ENCODE assay signal across 9 cellular contexts in the genomic region with DNA sequence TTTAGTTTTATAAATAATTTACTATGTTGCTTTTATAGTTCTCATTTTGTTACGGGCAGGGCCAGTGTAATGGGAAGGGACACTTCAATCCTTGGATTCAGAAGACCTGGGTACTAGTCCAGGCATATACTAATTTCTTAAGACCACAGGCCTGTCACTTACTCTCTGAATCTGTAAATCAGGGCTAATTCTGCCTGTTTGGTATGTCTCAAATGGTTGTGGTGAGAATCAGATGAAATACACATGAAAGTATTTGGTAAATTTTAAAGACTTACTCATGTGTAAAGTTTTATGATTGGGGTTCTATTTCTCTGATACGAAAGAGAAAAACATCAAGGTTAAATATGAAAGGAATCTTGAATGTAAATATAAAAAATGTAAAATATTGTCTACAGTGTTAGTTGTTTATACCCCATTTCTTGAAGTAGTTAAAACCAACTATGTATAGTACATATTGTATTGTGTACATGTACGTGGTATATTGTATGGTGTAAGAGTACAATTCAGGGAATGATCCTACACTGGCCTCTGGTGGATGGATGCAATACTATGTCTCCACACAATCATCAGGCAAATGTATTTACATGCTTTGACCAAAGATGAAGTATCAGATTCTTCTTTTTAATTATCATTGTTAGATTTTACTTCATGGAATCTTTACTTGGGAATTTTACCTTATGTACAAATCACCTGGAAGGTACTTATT. TPM values are rescaled to one million over a fixed set of nuclear protein-coding genes. Genes with fewer than 3 reads are reported as not detected.
A peak's percentile ranks its signal among the peaks of the same experiment; 100 is the strongest.
DNase-seq lines count a peak whose midpoint lies in the region; ATAC-seq and TF ChIP-seq lines count a peak whose summit lies in the region.
"Had no signal": no experiment of that assay in that cellular context is flagged by ENCODE, and none has a peak within 500 bp of the region (broad histone marks: within the 10 kb centered on the region; RNA-seq: fewer than 3 reads in every experiment).

No MANE protein-coding gene starts in this region.

- H3K4me1 Mint-ChIP-seq in activated T-cell treated with anti-CD3 and anti-CD28 coated beads, Interleukin-2, amount 50 U/mL, for 4 hours (ENCODE audit: low read depth), result peaks cover 5% of the 10 kb centered on the region

- no peak overlapping the region for H3K4me3 Mint-ChIP-seq in activated T-cell treated with anti-CD3 and anti-CD28 coated beads, Interleukin-2, amount 50 U/mL, for 4 hours

- DNase-seq in AG04449 (ENCODE audit: low read depth, low spot score) (peak; percentile 4), GM13977 (ENCODE audit: low spot score) (peak; percentile 13), SK-N-SH (peak; percentile 32), left cardiac atrium (no peak), NCI-H446 treated with DMSO at 0.1 percent for 48 hours (lab: John Stamatoyannopoulos, UW) (no peak)
- no peak for DNase-seq in activated T-cell treated with anti-CD3 and anti-CD28 coated beads, Interleukin-2, amount 50 U/mL, for 4 hours

- TF ChIP-seq EP300 in SK-N-SH (IDR thresholded peaks at IDR 0.05; ENCODE audit: borderline replicate concordance in 1 of 2, low read depth in 1 of 2, low read length in 1 of 2), result no peak

- H3K27ac ChIP-seq in SK-N-SH (ENCODE audit: low read depth in 2 of 2, low read length in 1 of 2), result peak overlapping the region in 1 of 2 experiments; percentile 100; a peak in 2 of 4 replicates

- no peaks in the 10 kb centered on the region for H3K79me2 ChIP-seq in SK-N-SH (ENCODE audit: insufficient read depth)

- no peaks in the 10 kb centered on the region for H3K9me3 ChIP-seq in SK-N-SH

- CTCF ChIA-PET in AG04449 (lab: Yijun Ruan, JAX) (interaction anchor here (0.5 to 5.3 kb wide), 12 partner anchors 9 to 63 kb away, joined by 3 to 59 read pairs (median 3); no protein-coding TSS in a partner anchor), SK-N-SH (lab: Yijun Ruan, JAX) (interaction anchor here (0.6 to 5.8 kb wide), 23 partner anchors 9 to 388 kb away, joined by 3 to 144 read pairs (median 4); a partner anchor contains a TSS)

- peaks cover 0 to 2% of the 10 kb centered on the region in 2 experiments for H3K36me3 ChIP-seq in SK-N-SH (replicated peaks in 1 of 2; ENCODE audit: control insufficient read depth in 1 of 2, insufficient read depth in 2 of 2, low read length in 1 of 2)

- no peaks in the 10 kb centered on the region for H3F3A ChIP-seq in SK-N-SH (replicated peaks; ENCODE audit: insufficient read depth)

- WGBS in SK-N-SH (ENCODE audit: low lambda C conversion rate), result 76% methylated on average over 3 of the region's 3 CpGs

- POLR2A ChIA-PET in AG04449 (lab: Yijun Ruan, JAX), result no interaction called here
- POLR2A ChIA-PET in SK-N-SH (lab: Yijun Ruan, JAX), result interaction anchor here (1.3 kb wide), 1 partner anchor 58 kb away, joined by 6 read pairs; no protein-coding TSS in a partner anchor

- H3K4me3 ChIP-seq in AG04449 (ENCODE audit: low read depth, low read length) (no peak overlapping the region), SK-N-SH (ENCODE audit: low read depth in 2 of 2, low read length in 1 of 2) (no peak overlapping the region)

- no peak overlapping the region for H2AFZ ChIP-seq in SK-N-SH (ENCODE audit: low read depth)

- intact Hi-C loops in left cardiac atrium (cut with DNase I), result loop anchor here in 1 of 2 donors (5.0 kb wide), 1 partner anchor 55 kb away; a partner anchor contains a TSS

- no peaks in the 10 kb centered on the region for H3K36me3 Mint-ChIP-seq in activated T-cell treated with anti-CD3 and anti-CD28 coated beads, Interleukin-2, amount 50 U/mL, for 4 hours (ENCODE audit: insufficient read depth)

- in situ Hi-C loops in GM13977 (cut with MboI; ENCODE audit: low pct_unique_long_range_greater_than_20kb, low sequenced_read_pairs, unreplicated experiment), result no loop called here

- no peak overlapping the region for H3K4me2 ChIP-seq in SK-N-SH

- H3K9me2 ChIP-seq in SK-N-SH, result no peaks in the 10 kb centered on the region

- H3K27me3 Mint-ChIP-seq in activated T-cell treated with anti-CD3 and anti-CD28 coated beads, Interleukin-2, amount 50 U/mL, for 4 hours (ENCODE audit: low read depth), result peaks cover 20% of the 10 kb centered on the region

- H3K4me1 ChIP-seq in SK-N-SH (ENCODE audit: control insufficient read depth in 1 of 2, insufficient read depth in 2 of 2, low read depth in 1 of 2, low read length in 1 of 2), result peaks cover 16 to 52% of the 10 kb centered on the region in 2 experiments; a peak in 3 of 4 replicates

- no peaks in the 10 kb centered on the region for H4K20me1 ChIP-seq in SK-N-SH (ENCODE audit: insufficient read depth)

- H3K9ac ChIP-seq in SK-N-SH, result no peak overlapping the region

- ATAC-seq in HG03469 (IDR thresholded peaks at IDR 0.05; ENCODE audit: unreplicated experiment) (peak; percentile 79), left cardiac atrium (peak; percentile 44 to 47), GM18520 (IDR thresholded peaks at IDR 0.05; ENCODE audit: unreplicated experiment) (no peak)
- ATAC-seq in activated T-cell treated with anti-CD3 and anti-CD28 coated beads, Interleukin-2, amount 50 U/mL, for 4 hours, result no peak

- TF ChIP-seq RAD21 in SK-N-SH (IDR thresholded peaks at IDR 0.05; ENCODE audit: low read length), result peak; percentile 98

- TF ChIP-seq CTCF in AG04449 (IDR thresholded peaks at IDR 0.05; ENCODE audit: insufficient read depth, low read length, missing control alignments), result peak; percentile 53
- TF ChIP-seq CTCF in GM13977 (IDR thresholded peaks at IDR 0.05; ENCODE audit: extremely low read depth, insufficient read depth, missing control alignments), result peak; percentile 41
- peak; percentile 83 for TF ChIP-seq CTCF in SK-N-SH (IDR thresholded peaks at IDR 0.05)

- no peaks in the 10 kb centered on the region for H3K9me3 Mint-ChIP-seq in activated T-cell treated with anti-CD3 and anti-CD28 coated beads, Interleukin-2, amount 50 U/mL, for 4 hours

- no peaks in the 10 kb centered on the region for H3K27me3 ChIP-seq in SK-N-SH (ENCODE audit: insufficient read depth)

TF ChIP-seq in SK-N-SH, 30 proteins besides CTCF, POLR2A, EP300 and RAD21:
- TF ChIP-seq SMC3 (IDR thresholded peaks at IDR 0.05; ENCODE audit: low read depth, low read length) (peak; percentile 94), RFX5 (IDR thresholded peaks at IDR 0.05; ENCODE audit: low read length) (peak; percentile 47; the same call in 1 of the 2 replicates), EZH2phosphoT487 (IDR thresholded peaks at IDR 0.05; ENCODE audit: borderline replicate concordance, low read depth) (no peak)
- TF ChIP-seq, protein P1, sequence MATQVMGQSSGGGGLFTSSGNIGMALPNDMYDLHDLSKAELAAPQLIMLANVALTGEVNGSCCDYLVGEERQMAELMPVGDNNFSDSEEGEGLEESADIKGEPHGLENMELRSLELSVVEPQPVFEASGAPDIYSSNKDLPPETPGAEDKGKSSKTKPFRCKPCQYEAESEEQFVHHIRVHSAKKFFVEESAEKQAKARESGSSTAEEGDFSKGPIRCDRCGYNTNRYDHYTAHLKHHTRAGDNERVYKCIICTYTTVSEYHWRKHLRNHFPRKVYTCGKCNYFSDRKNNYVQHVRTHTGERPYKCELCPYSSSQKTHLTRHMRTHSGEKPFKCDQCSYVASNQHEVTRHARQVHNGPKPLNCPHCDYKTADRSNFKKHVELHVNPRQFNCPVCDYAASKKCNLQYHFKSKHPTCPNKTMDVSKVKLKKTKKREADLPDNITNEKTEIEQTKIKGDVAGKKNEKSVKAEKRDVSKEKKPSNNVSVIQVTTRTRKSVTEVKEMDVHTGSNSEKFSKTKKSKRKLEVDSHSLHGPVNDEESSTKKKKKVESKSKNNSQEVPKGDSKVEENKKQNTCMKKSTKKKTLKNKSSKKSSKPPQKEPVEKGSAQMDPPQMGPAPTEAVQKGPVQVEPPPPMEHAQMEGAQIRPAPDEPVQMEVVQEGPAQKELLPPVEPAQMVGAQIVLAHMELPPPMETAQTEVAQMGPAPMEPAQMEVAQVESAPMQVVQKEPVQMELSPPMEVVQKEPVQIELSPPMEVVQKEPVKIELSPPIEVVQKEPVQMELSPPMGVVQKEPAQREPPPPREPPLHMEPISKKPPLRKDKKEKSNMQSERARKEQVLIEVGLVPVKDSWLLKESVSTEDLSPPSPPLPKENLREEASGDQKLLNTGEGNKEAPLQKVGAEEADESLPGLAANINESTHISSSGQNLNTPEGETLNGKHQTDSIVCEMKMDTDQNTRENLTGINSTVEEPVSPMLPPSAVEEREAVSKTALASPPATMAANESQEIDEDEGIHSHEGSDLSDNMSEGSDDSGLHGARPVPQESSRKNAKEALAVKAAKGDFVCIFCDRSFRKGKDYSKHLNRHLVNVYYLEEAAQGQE (IDR thresholded peaks at IDR 0.05; ENCODE audit: low read depth, low read length), result no peak
- TF ChIP-seq, protein P2, sequence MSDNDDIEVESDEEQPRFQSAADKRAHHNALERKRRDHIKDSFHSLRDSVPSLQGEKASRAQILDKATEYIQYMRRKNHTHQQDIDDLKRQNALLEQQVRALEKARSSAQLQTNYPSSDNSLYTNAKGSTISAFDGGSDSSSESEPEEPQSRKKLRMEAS (IDR thresholded peaks at IDR 0.05; ENCODE audit: low read depth), result no peak

RNA-seq across cellular contexts. Expression of a gene that starts 24.5 kb away (rescaled TPM):
- 0.15 and 0.34 TPM in 2 replicates for polyA plus RNA-seq in SK-N-SH (2012; rRNA removed)
- 0.30 and 0.80 TPM in 2 replicates for polyA plus RNA-seq in SK-N-SH (2012; cell fraction: cytosol; rRNA removed)
- 0.18 and 0.34 TPM in 2 replicates for polyA plus RNA-seq in SK-N-SH (2012; cell fraction: nucleus; rRNA removed)
- total RNA-seq in left cardiac atrium, result not detected
- not detected for total RNA-seq in activated T-cell treated with anti-CD3 and anti-CD28 coated beads, Interleukin-2, amount 50 U/mL, for 4 hours
- total RNA-seq: temporal lobe had no signal

RNA-seq across cellular contexts. Expression of a gene that starts 28.3 kb away (rescaled TPM):
- 21.8 and 26.6 TPM in 2 replicates for polyA plus RNA-seq in SK-N-SH (2012; rRNA removed)
- 35.6 and 53.8 TPM in 2 replicates for polyA plus RNA-seq in SK-N-SH (2012; cell fraction: cytosol; rRNA removed)
- polyA plus RNA-seq in SK-N-SH (2012; cell fraction: nucleus; rRNA removed), result 5.8 and 6.8 TPM in 2 replicates
- total RNA-seq in left cardiac atrium, result 10 to 100 TPM; 31.9 to 35.2 TPM
- total RNA-seq in activated T-cell treated with anti-CD3 and anti-CD28 coated beads, Interleukin-2, amount 50 U/mL, for 4 hours, result 1 to 10 TPM; 1.7 to 4.7 (median 2.8) TPM

RNA-seq across cellular contexts. Expression of a gene that starts 54.8 kb away (rescaled TPM):
- 0.08 TPM in 2 replicates for polyA plus RNA-seq in SK-N-SH (2012; rRNA removed)
- 0.23 and 0.28 TPM in 2 replicates for polyA plus RNA-seq in SK-N-SH (2012; cell fraction: cytosol; rRNA removed)
- polyA plus RNA-seq in SK-N-SH (2012; cell fraction: nucleus; rRNA removed), result 0.11 and 0.19 TPM in 2 replicates
- total RNA-seq in left cardiac atrium, result 1 to 10 TPM in 1 of 2 donors, under 1 TPM in 1; 0.65 to 1.1 TPM
- under 1 TPM; 0.08 to 0.38 (median 0.13) TPM for total RNA-seq in activated T-cell treated with anti-CD3 and anti-CD28 coated beads, Interleukin-2, amount 50 U/mL, for 4 hours

Comparison
In these comparisons a context has a peak if more than half of its experiments do, and no peak if none do; other contexts are left out.
1. DNase-seq: peak in AG04449 (single experiment), GM13977 (single experiment) and SK-N-SH (single experiment); none in left cardiac atrium (single experiment), NCI-H446 treated with DMSO at 0.1 percent for 48 hours (single experiment) and activated T-cell treated with anti-CD3 and anti-CD28 coated beads, Interleukin-2, amount 50 U/mL, for 4 hours (single experiment).
2. ATAC-seq: peak in HG03469 (single experiment) and left cardiac atrium (2 of 2); none in GM18520 (single experiment) and activated T-cell treated with anti-CD3 and anti-CD28 coated beads, Interleukin-2, amount 50 U/mL, for 4 hours (0 of 2).
3. RNA of a gene that starts 28.3 kb away (total RNA-seq): 31.9 to 35.2 TPM in left cardiac atrium; 1.7 to 4.7 TPM in activated T-cell treated with anti-CD3 and anti-CD28 coated beads, Interleukin-2, amount 50 U/mL, for 4 hours; every median in the first group is over 4 times any median in the second.
4. Peak in every context shown above with its lines, with median percentiles within 50 percentile points of each other: CTCF ChIP-seq.